In genomic region chr4:3724319-3725231, GRCh38 we compare ENCODE assay signal across 1 cellular context.
TF ChIP-seq lines count a peak whose summit lies in the region.

No MANE protein-coding gene starts in this region.

TF ChIP-seq in WTC11, 78 proteins besides CTCF, POLR2A, EP300 and RAD21 (continued from another document):
- TF ChIP-seq ZNF281 (CRISPR knock-in tag; IDR thresholded peaks at IDR 0.05) (no peak), ZNF423 (CRISPR knock-in tag; IDR thresholded peaks at IDR 0.05) (no peak), ZNF232 (CRISPR knock-in tag; IDR thresholded peaks at IDR 0.05) (no peak), CBFB (CRISPR knock-in tag; IDR thresholded peaks at IDR 0.05; ENCODE audit: low read depth) (no peak), HMGA2 (CRISPR knock-in tag; IDR thresholded peaks at IDR 0.05) (no peak), NFE2L1 (CRISPR knock-in tag; IDR thresholded peaks at IDR 0.05) (no peak), SMAD3 (CRISPR knock-in tag; IDR thresholded peaks at IDR 0.05; ENCODE audit: borderline replicate concordance) (no peak), ZNF512 (CRISPR knock-in tag; IDR thresholded peaks at IDR 0.05; ENCODE audit: borderline replicate concordance) (no peak), GTF2I (CRISPR knock-in tag; conservative IDR thresholded peaks at IDR 0.05) (no peak), NFYB (CRISPR knock-in tag; conservative IDR thresholded peaks at IDR 0.05; ENCODE audit: low read depth) (no peak), SMAD4 (CRISPR knock-in tag; IDR thresholded peaks at IDR 0.05) (no peak)
